ENCODE assay signal across 1 cellular context in the genomic region with DNA sequence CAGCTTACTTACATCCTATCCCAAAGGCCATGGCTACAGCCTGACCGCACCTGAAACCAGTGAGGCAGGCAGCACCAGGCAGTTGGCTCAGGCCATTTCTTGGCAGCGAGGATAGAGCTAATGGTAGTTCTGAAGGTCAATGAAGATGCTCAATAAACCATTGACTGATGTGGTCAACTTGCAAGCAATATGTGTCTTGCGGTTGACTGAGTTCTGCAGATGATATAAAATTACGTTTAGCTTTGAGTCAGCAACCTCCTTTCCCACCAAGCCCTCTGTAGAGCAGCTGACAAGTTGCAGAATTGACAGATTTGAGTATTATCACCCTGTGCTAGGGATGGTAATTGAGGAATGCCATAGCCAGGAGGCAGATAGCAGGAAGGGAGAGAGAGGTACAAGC.
TF ChIP-seq lines count a peak whose summit lies in the region.

No MANE protein-coding gene starts in this region.

TF ChIP-seq in GM12878, 131 proteins besides CTCF, POLR2A, EP300 and RAD21 (continued from another document):
- TF ChIP-seq, protein P1, sequence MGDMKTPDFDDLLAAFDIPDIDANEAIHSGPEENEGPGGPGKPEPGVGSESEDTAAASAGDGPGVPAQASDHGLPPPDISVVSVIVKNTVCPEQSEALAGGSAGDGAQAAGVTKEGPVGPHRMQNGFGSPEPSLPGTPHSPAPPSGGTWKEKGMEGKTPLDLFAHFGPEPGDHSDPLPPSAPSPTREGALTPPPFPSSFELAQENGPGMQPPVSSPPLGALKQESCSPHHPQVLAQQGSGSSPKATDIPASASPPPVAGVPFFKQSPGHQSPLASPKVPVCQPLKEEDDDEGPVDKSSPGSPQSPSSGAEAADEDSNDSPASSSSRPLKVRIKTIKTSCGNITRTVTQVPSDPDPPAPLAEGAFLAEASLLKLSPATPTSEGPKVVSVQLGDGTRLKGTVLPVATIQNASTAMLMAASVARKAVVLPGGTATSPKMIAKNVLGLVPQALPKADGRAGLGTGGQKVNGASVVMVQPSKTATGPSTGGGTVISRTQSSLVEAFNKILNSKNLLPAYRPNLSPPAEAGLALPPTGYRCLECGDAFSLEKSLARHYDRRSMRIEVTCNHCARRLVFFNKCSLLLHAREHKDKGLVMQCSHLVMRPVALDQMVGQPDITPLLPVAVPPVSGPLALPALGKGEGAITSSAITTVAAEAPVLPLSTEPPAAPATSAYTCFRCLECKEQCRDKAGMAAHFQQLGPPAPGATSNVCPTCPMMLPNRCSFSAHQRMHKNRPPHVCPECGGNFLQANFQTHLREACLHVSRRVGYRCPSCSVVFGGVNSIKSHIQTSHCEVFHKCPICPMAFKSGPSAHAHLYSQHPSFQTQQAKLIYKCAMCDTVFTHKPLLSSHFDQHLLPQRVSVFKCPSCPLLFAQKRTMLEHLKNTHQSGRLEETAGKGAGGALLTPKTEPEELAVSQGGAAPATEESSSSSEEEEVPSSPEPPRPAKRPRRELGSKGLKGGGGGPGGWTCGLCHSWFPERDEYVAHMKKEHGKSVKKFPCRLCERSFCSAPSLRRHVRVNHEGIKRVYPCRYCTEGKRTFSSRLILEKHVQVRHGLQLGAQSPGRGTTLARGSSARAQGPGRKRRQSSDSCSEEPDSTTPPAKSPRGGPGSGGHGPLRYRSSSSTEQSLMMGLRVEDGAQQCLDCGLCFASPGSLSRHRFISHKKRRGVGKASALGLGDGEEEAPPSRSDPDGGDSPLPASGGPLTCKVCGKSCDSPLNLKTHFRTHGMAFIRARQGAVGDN (IDR thresholded peaks at IDR 0.05), result no peak
- TF ChIP-seq ZNF384 (IDR thresholded peaks at IDR 0.05; ENCODE audit: borderline replicate concordance, low read depth, low read length) (no peak), ASH2L (IDR thresholded peaks at IDR 0.05; ENCODE audit: borderline replicate concordance, low read depth) (no peak), CHD1 (IDR thresholded peaks at IDR 0.05; ENCODE audit: low read depth, low read length) (no peak), HDAC2 (IDR thresholded peaks at IDR 0.05) (no peak), PBX3 (IDR thresholded peaks at IDR 0.05; ENCODE audit: insufficient replicate concordance, low read depth, low read length) (no peak), CEBPB (IDR thresholded peaks at IDR 0.05; ENCODE audit: borderline replicate concordance in 1 of 2, low read depth in 2 of 2, low read length in 2 of 2) (0 out of 4 replicates have a peak, but pooled peaks of 1 of the 2 experiments have one; percentile 24), PAX8 (IDR thresholded peaks at IDR 0.05) (no peak), KAT2A (conservative IDR thresholded peaks at IDR 0.05; ENCODE audit: control insufficient read depth, low read depth, low read length) (no peak), RAD51 (IDR thresholded peaks at IDR 0.05) (no peak), MEF2A (IDR thresholded peaks at IDR 0.05; ENCODE audit: insufficient read depth, low read depth, low read length) (no peak), FOXM1 (IDR thresholded peaks at IDR 0.05; ENCODE audit: low read depth, low read length) (no peak), IRF4 (IDR thresholded peaks at IDR 0.05; ENCODE audit: low read depth, low read length) (peak; percentile 58; the same call in 1 of the 2 replicates), RUNX3 (IDR thresholded peaks at IDR 0.05; ENCODE audit: low read length) (peak; percentile 96), ESRRA (IDR thresholded peaks at IDR 0.05; ENCODE audit: low read length) (no peak), TCF7 (IDR thresholded peaks at IDR 0.05; ENCODE audit: borderline replicate concordance) (peak; percentile 85), GATAD2B (conservative IDR thresholded peaks at IDR 0.05; ENCODE audit: low read depth) (no peak), BMI1 (IDR thresholded peaks at IDR 0.05; ENCODE audit: borderline replicate concordance) (no peak), ZNF207 (IDR thresholded peaks at IDR 0.05; ENCODE audit: borderline replicate concordance) (no peak), HDGF (IDR thresholded peaks at IDR 0.05) (no peak), SUZ12 (IDR thresholded peaks at IDR 0.05; ENCODE audit: unreplicated experiment) (no peak), BCLAF1 (IDR thresholded peaks at IDR 0.05) (no peak), CREM (IDR thresholded peaks at IDR 0.05; ENCODE audit: low read depth) (no peak), GABPA (IDR thresholded peaks at IDR 0.05; ENCODE audit: low read depth) (no peak), TCF12 (IDR thresholded peaks at IDR 0.05; ENCODE audit: low read depth, low read length) (peak; percentile 9; the same call in 1 of the 2 replicates), RELA (IDR thresholded peaks at IDR 0.05; ENCODE audit: borderline replicate concordance, partially characterized antibody) (no peak), CBX3 (IDR thresholded peaks at IDR 0.05; ENCODE audit: borderline replicate concordance, low read depth) (no peak), JUND (IDR thresholded peaks at IDR 0.05; ENCODE audit: low read depth, low read length) (no peak), CBFB (IDR thresholded peaks at IDR 0.05; ENCODE audit: low read depth) (0 out of 2 replicates have a peak, but pooled peaks have one; percentile 25), POLR2AphosphoS2 (IDR thresholded peaks at IDR 0.05; ENCODE audit: low read depth, low read length) (no peak), STAT3 (IDR thresholded peaks at IDR 0.05; ENCODE audit: low read depth, low read length) (no peak), SREBF2 (IDR thresholded peaks at IDR 0.05; ENCODE audit: low read length) (no peak), CREB1 (IDR thresholded peaks at IDR 0.05; ENCODE audit: low read depth) (no peak), LARP7 (IDR thresholded peaks at IDR 0.05) (no peak)
- TF ChIP-seq, protein P2, sequence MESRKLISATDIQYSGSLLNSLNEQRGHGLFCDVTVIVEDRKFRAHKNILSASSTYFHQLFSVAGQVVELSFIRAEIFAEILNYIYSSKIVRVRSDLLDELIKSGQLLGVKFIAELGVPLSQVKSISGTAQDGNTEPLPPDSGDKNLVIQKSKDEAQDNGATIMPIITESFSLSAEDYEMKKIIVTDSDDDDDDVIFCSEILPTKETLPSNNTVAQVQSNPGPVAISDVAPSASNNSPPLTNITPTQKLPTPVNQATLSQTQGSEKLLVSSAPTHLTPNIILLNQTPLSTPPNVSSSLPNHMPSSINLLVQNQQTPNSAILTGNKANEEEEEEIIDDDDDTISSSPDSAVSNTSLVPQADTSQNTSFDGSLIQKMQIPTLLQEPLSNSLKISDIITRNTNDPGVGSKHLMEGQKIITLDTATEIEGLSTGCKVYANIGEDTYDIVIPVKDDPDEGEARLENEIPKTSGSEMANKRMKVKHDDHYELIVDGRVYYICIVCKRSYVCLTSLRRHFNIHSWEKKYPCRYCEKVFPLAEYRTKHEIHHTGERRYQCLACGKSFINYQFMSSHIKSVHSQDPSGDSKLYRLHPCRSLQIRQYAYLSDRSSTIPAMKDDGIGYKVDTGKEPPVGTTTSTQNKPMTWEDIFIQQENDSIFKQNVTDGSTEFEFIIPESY (IDR thresholded peaks at IDR 0.05), result no peak
- TF ChIP-seq, protein P3, sequence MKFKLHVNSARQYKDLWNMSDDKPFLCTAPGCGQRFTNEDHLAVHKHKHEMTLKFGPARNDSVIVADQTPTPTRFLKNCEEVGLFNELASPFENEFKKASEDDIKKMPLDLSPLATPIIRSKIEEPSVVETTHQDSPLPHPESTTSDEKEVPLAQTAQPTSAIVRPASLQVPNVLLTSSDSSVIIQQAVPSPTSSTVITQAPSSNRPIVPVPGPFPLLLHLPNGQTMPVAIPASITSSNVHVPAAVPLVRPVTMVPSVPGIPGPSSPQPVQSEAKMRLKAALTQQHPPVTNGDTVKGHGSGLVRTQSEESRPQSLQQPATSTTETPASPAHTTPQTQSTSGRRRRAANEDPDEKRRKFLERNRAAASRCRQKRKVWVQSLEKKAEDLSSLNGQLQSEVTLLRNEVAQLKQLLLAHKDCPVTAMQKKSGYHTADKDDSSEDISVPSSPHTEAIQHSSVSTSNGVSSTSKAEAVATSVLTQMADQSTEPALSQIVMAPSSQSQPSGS (IDR thresholded peaks at IDR 0.05; ENCODE audit: low read length), result peak; percentile 44; the same call in 1 of the 2 replicates
- TF ChIP-seq, protein P4, sequence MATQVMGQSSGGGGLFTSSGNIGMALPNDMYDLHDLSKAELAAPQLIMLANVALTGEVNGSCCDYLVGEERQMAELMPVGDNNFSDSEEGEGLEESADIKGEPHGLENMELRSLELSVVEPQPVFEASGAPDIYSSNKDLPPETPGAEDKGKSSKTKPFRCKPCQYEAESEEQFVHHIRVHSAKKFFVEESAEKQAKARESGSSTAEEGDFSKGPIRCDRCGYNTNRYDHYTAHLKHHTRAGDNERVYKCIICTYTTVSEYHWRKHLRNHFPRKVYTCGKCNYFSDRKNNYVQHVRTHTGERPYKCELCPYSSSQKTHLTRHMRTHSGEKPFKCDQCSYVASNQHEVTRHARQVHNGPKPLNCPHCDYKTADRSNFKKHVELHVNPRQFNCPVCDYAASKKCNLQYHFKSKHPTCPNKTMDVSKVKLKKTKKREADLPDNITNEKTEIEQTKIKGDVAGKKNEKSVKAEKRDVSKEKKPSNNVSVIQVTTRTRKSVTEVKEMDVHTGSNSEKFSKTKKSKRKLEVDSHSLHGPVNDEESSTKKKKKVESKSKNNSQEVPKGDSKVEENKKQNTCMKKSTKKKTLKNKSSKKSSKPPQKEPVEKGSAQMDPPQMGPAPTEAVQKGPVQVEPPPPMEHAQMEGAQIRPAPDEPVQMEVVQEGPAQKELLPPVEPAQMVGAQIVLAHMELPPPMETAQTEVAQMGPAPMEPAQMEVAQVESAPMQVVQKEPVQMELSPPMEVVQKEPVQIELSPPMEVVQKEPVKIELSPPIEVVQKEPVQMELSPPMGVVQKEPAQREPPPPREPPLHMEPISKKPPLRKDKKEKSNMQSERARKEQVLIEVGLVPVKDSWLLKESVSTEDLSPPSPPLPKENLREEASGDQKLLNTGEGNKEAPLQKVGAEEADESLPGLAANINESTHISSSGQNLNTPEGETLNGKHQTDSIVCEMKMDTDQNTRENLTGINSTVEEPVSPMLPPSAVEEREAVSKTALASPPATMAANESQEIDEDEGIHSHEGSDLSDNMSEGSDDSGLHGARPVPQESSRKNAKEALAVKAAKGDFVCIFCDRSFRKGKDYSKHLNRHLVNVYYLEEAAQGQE (IDR thresholded peaks at IDR 0.05; ENCODE audit: low read depth, low read length), result no peak
- TF ChIP-seq, protein P5, sequence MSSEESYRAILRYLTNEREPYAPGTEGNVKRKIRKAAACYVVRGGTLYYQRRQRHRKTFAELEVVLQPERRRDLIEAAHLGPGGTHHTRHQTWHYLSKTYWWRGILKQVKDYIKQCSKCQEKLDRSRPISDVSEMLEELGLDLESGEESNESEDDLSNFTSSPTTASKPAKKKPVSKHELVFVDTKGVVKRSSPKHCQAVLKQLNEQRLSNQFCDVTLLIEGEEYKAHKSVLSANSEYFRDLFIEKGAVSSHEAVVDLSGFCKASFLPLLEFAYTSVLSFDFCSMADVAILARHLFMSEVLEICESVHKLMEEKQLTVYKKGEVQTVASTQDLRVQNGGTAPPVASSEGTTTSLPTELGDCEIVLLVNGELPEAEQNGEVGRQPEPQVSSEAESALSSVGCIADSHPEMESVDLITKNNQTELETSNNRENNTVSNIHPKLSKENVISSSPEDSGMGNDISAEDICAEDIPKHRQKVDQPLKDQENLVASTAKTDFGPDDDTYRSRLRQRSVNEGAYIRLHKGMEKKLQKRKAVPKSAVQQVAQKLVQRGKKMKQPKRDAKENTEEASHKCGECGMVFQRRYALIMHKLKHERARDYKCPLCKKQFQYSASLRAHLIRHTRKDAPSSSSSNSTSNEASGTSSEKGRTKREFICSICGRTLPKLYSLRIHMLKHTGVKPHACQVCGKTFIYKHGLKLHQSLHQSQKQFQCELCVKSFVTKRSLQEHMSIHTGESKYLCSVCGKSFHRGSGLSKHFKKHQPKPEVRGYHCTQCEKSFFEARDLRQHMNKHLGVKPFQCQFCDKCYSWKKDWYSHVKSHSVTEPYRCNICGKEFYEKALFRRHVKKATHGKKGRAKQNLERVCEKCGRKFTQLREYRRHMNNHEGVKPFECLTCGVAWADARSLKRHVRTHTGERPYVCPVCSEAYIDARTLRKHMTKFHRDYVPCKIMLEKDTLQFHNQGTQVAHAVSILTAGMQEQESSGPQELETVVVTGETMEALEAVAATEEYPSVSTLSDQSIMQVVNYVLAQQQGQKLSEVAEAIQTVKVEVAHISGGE (CRISPR knock-in tag; IDR thresholded peaks at IDR 0.05), result no peak
